In the genomic region with DNA sequence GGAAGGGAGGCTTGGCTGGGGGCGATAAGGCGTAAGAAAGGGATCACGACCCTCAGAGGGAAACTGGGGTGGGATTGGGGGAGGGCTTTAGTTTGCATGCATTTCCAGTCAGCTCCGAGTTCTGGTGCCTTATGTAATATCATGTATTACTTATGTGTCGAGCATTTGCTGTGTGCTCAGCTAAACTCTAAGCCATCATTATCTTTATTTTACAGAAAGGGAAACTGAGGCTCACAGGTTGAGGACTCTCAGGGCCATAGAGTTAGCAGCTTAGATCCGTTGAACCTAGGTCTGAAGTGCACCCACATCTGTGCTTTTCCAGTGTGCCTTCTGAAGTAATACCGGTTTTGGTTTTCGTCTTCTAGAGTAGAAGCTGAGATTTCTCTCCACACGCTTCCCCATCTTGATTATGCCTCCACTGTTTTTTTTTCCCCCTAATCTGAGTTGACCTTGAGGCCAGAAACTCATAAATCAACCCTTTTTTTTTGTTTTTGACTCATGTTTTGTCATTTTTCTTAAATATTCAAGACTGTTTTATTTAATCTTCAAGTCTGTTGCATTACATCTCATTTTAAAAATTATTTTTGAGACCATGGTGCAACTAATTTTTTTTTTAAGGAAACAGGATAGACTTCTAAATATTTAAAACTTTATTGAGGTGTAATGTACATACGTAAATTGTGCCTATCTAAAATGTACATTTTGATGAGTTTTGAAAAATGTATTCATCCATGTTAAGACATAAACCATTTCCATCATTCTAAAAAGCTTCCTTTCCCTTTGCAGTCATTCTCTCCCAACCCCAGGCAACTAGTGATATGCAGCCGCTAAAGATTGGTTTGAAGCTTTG, we compare ENCODE assay signal across 8 cellular contexts. TPM values are rescaled to one million over a fixed set of nuclear protein-coding genes. Genes with fewer than 3 reads are reported as not detected.
DNase-seq lines count a peak whose midpoint lies in the region; ATAC-seq and TF ChIP-seq lines count a peak whose summit lies in the region.

No MANE protein-coding gene starts in this region.

- ATAC-seq in HG03175 (IDR thresholded peaks at IDR 0.05; ENCODE audit: unreplicated experiment), result no peak

- no CpG with 5 or more reads among the region's 11 CpGs for WGBS in H9 (ENCODE audit: extremely low coverage, insufficient read length, low lambda C conversion rate)

- H2BK12ac ChIP-seq in H9 (ENCODE audit: insufficient read length, low read depth, low read length), result no peak overlapping the region

- H3K9me3 ChIP-seq in H9 (ENCODE audit: control insufficient read depth, low read depth, low read length), result peaks cover 4% of the 10 kb centered on the region
- H3K9me3 ChIP-seq in iPS-18c (ENCODE audit: control insufficient read depth, insufficient read depth, low read length), result no peaks in the 10 kb centered on the region
- H3K9me3 ChIP-seq in stomach smooth muscle (ENCODE audit: control insufficient read depth in 2 of 2, low read length in 2 of 2), result no peaks in the 10 kb centered on the region

- no peak for DNase-seq in H9
- no peak for DNase-seq in activated CD4-positive, alpha-beta memory T cell treated with anti-CD3 and anti-CD28 coated beads, Interleukin-2, amount 10 ng/mL, durations not matched to agents 7 days and 5 days
- DNase-seq in anterior cingulate cortex (lab: John Stamatoyannopoulos, UW), result no peak
- no peak for DNase-seq in NCI-H1694 treated with DMSO at 0.1 percent for 48 hours (lab: John Stamatoyannopoulos, UW)

- no peak overlapping the region for H4K91ac ChIP-seq in H9 (ENCODE audit: insufficient read length, low read depth, low read length)

- H3K23me2 ChIP-seq in H9 (ENCODE audit: insufficient read length, low read depth, low read length, poor library complexity, severe bottlenecking), result peaks cover 9% of the 10 kb centered on the region

- H2BK20ac ChIP-seq in H9 (ENCODE audit: low read depth, low read length, poor library complexity, severe bottlenecking), result no peak overlapping the region

- H3K27me3 ChIP-seq in ACC112 (ENCODE audit: insufficient read depth, low read length), result no peaks in the 10 kb centered on the region
- H3K27me3 ChIP-seq in H9 (ENCODE audit: insufficient read depth, low read length), result no peaks in the 10 kb centered on the region
- no peaks in the 10 kb centered on the region for H3K27me3 ChIP-seq in stomach smooth muscle (ENCODE audit: control insufficient read depth in 1 of 2, insufficient read depth in 2 of 2, low read length in 2 of 2)

- peak overlapping the region; percentile 71 for H3K9ac ChIP-seq in H9 (ENCODE audit: extremely low read depth, insufficient read length, low read length)
- H3K9ac ChIP-seq in stomach smooth muscle (ENCODE audit: low read length in 2 of 2), result peak overlapping the region; percentile 91 to 96

- H3K27ac Mint-ChIP-seq in H9, result peak overlapping the region; percentile 98 to 99 (median 98)
- peak overlapping the region; percentile 84 for H3K27ac Mint-ChIP-seq in activated CD4-positive, alpha-beta memory T cell treated with anti-CD3 and anti-CD28 coated beads, Interleukin-2, amount 10 ng/mL, durations not matched to agents 7 days and 5 days

- H2AK5ac ChIP-seq in H9 (ENCODE audit: insufficient read length, low read length), result no peak overlapping the region

- peaks cover 3% of the 10 kb centered on the region for H3K79me1 ChIP-seq in H9 (ENCODE audit: insufficient read depth, low read depth, low read length, poor library complexity, severe bottlenecking)

- H3K4me3 ChIP-seq in ACC112 (ENCODE audit: low read depth, low read length), result peak overlapping the region; percentile 97
- peak overlapping the region; percentile 79 for H3K4me3 ChIP-seq in iPS-18c (ENCODE audit: insufficient read depth, low read depth, low read length)
- peak overlapping the region; percentile 93 to 100 for H3K4me3 ChIP-seq in stomach smooth muscle (ENCODE audit: low read length in 2 of 2)

- H3K4me1 ChIP-seq in ACC112 (ENCODE audit: control insufficient read depth, insufficient read depth, low read length, unreplicated experiment) (peaks cover 3% of the 10 kb centered on the region), H9 (ENCODE audit: insufficient read depth, low read length) (no peaks in the 10 kb centered on the region), stomach smooth muscle (ENCODE audit: control insufficient read depth, insufficient read depth, low read length) (peaks cover 7% of the 10 kb centered on the region)

- H3K18ac ChIP-seq in H9 (ENCODE audit: insufficient read length, low read depth, low read length), result no peak overlapping the region

- peak overlapping the region; percentile 28; the same call in 1 of the 2 replicates for H3K14ac ChIP-seq in H9 (ENCODE audit: insufficient read depth, low read length)

- no peaks in the 10 kb centered on the region for H3K27me3 Mint-ChIP-seq in H9 (ENCODE audit: low read depth)
- no peaks in the 10 kb centered on the region for H3K27me3 Mint-ChIP-seq in activated CD4-positive, alpha-beta memory T cell treated with anti-CD3 and anti-CD28 coated beads, Interleukin-2, amount 10 ng/mL, durations not matched to agents 7 days and 5 days

- POLR2A ChIA-PET in activated CD4-positive, alpha-beta memory T cell treated with anti-CD3 and anti-CD28 coated beads, Interleukin-2, amount 10 ng/mL, durations not matched to agents 7 days and 5 days (lab: Charles Lee), result interaction anchor here (0.7 to 3.6 kb wide), 17 partner anchors 17 to 336 kb away, joined by 3 to 21 read pairs (median 4); a partner anchor contains a TSS

- H2BK15ac ChIP-seq in H9 (ENCODE audit: low read depth, low read length), result no peak overlapping the region

- H3K4me2 ChIP-seq in H9 (ENCODE audit: insufficient read depth, insufficient read length, low read length), result peak overlapping the region; percentile 95

- H3K36me3 ChIP-seq in ACC112 (ENCODE audit: insufficient read depth, low read length) (peaks cover 33% of the 10 kb centered on the region), stomach smooth muscle (ENCODE audit: control insufficient read depth in 2 of 2, insufficient read depth in 2 of 2, low read length in 2 of 2) (peaks cover 4 to 15% of the 10 kb centered on the region in 2 donors)

- peak overlapping the region; percentile 93 for H2AFZ ChIP-seq in ACC112 (ENCODE audit: low read length, unreplicated experiment)
- H2AFZ ChIP-seq in H9 (ENCODE audit: low read length), result no peak overlapping the region

- CTCF ChIA-PET in activated CD4-positive, alpha-beta memory T cell treated with anti-CD3 and anti-CD28 coated beads, Interleukin-2, amount 10 ng/mL, durations not matched to agents 7 days and 5 days (lab: Charles Lee), result interaction anchor here (0.9 to 1.8 kb wide), 3 partner anchors 29 to 329 kb away, joined by 3 to 11 read pairs (median 6); a partner anchor contains a TSS

- H3K4ac ChIP-seq in H9 (ENCODE audit: low read depth, low read length), result no peak overlapping the region

- H4K20me1 ChIP-seq in H9 (ENCODE audit: control insufficient read depth, insufficient read depth, insufficient read length), result no peaks in the 10 kb centered on the region

- no peak overlapping the region for H4K8ac ChIP-seq in H9 (replicated peaks; ENCODE audit: insufficient read length, low read depth, low read length)

- H3K4me3 Mint-ChIP-seq in H9, result peak overlapping the region; percentile 97 to 98
- H3K4me3 Mint-ChIP-seq in activated CD4-positive, alpha-beta memory T cell treated with anti-CD3 and anti-CD28 coated beads, Interleukin-2, amount 10 ng/mL, durations not matched to agents 7 days and 5 days, result peak overlapping the region; percentile 87

- no peak for TF ChIP-seq CTCF in H9 (conservative IDR thresholded peaks at IDR 0.05)

- no peak overlapping the region for H3K23ac ChIP-seq in H9 (ENCODE audit: insufficient read length, low read depth, low read length)

- H3K79me2 ChIP-seq in ACC112 (ENCODE audit: control insufficient read depth, insufficient read depth, low read length, unreplicated experiment) (peaks cover 44% of the 10 kb centered on the region), H9 (ENCODE audit: insufficient read depth, low read length) (peaks cover 24% of the 10 kb centered on the region)

- peak overlapping the region; percentile 55 for H3K27ac ChIP-seq in ACC112 (ENCODE audit: low read depth, low read length)
- H3K27ac ChIP-seq in H9 (ENCODE audit: insufficient read length, low read depth, low read length), result no peak overlapping the region
- H3K27ac ChIP-seq in stomach smooth muscle (ENCODE audit: low read length), result peak overlapping the region; percentile 79

- H3K36me3 Mint-ChIP-seq in H9 (ENCODE audit: insufficient read depth in 1 of 3, low read depth in 3 of 3), result peaks cover 29 to 39% (median 37%) of the 10 kb centered on the region in 3 experiments
- peaks cover 43% of the 10 kb centered on the region for H3K36me3 Mint-ChIP-seq in activated CD4-positive, alpha-beta memory T cell treated with anti-CD3 and anti-CD28 coated beads, Interleukin-2, amount 10 ng/mL, durations not matched to agents 7 days and 5 days (ENCODE audit: low read depth)

- H3K56ac ChIP-seq in H9 (ENCODE audit: insufficient read length, low read depth, low read length), result no peak overlapping the region

- peaks cover 2 to 6% of the 10 kb centered on the region in 2 experiments; a peak in 2 of 5 replicates for H3K9me3 Mint-ChIP-seq in H9
- peaks cover 11% of the 10 kb centered on the region for H3K9me3 Mint-ChIP-seq in activated CD4-positive, alpha-beta memory T cell treated with anti-CD3 and anti-CD28 coated beads, Interleukin-2, amount 10 ng/mL, durations not matched to agents 7 days and 5 days

- H2BK5ac ChIP-seq in H9 (ENCODE audit: insufficient read length, low read length), result no peak overlapping the region

- H4K5ac ChIP-seq in H9 (ENCODE audit: insufficient read length, low read depth, low read length), result no peak overlapping the region

- H3T11ph ChIP-seq in H9 (ENCODE audit: low read length), result no peak overlapping the region

- H2BK120ac ChIP-seq in H9 (ENCODE audit: low read depth, low read length, poor library complexity, severe bottlenecking), result no peak overlapping the region

- H3K4me1 Mint-ChIP-seq in H9, result peaks cover 7 to 9% of the 10 kb centered on the region in 2 experiments
- H3K4me1 Mint-ChIP-seq in activated CD4-positive, alpha-beta memory T cell treated with anti-CD3 and anti-CD28 coated beads, Interleukin-2, amount 10 ng/mL, durations not matched to agents 7 days and 5 days, result peaks cover 47% of the 10 kb centered on the region

RNA-seq across cellular contexts. Expression of a gene that starts 0.7 kb away (rescaled TPM):
- 126 and 132 TPM in 2 replicates for total RNA-seq in H9 (2021)
- total RNA-seq in activated CD4-positive, alpha-beta memory T cell treated with anti-CD3 and anti-CD28 coated beads, Interleukin-2, amount 10 ng/mL, durations not matched to agents 7 days and 5 days, result 100 to 1,000 TPM; 149 to 152 TPM

RNA-seq across cellular contexts. Expression of a gene that starts 39.4 kb away (rescaled TPM):
- 51.0 and 51.7 TPM in 2 replicates for total RNA-seq in H9 (2021)
- 10 to 100 TPM; 40.4 to 40.8 TPM for total RNA-seq in activated CD4-positive, alpha-beta memory T cell treated with anti-CD3 and anti-CD28 coated beads, Interleukin-2, amount 10 ng/mL, durations not matched to agents 7 days and 5 days
